Comparison of ENCODE assay signal across 1 cellular context in the genomic region with DNA sequence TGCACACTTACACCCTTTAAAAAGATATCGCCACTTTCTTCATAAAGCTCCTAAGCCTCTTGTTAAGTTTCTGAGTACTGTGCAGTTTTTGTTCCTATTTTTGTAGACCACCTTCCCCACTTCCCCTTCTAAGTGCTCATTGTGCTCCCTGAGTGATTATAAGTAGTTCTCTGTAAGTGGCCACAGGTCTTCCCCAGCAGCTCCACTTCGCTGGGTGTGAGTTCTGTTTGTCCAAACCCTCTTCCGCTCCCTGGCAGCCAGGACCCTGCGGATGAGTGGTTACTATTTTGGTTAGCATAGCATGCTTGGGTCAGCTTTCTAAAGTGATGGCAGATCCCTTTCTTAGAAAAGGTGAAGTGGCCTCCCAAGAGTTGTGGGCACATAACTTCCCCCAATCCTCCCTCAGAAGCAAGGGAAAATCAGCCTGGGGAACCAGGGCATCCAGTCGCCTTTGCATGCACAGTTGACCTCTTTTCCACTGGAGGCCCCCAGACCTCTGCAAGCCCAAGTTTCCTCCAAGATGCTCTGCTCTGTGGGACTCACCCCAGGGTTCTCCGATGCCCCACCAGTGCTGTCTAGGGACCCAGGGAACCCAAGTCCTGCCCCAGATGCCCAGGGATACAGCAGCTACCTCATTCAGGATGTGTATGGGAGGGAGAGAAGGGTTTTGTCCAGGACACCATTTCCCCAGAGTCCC.
A peak's percentile ranks its signal among the peaks of the same experiment; 100 is the strongest.
TF ChIP-seq lines count a peak whose summit lies in the region.

No MANE protein-coding gene starts in this region.

TF ChIP-seq in GM12878, 131 proteins besides CTCF, POLR2A, EP300 and RAD21 (continued from another document and continues in another):
- TF ChIP-seq RELB (IDR thresholded peaks at IDR 0.05; ENCODE audit: low read depth): peak; percentile 68
- no peak for TF ChIP-seq ESRRA (IDR thresholded peaks at IDR 0.05; ENCODE audit: low read length)
- TF ChIP-seq BHLHE40 (IDR thresholded peaks at IDR 0.05; ENCODE audit: borderline replicate concordance in 1 of 2, low read depth in 2 of 2, low read length in 1 of 2): peak in 1 of 2 experiments; percentile 32; a peak in 1 of 4 replicates
- TF ChIP-seq PAX5 (IDR thresholded peaks at IDR 0.05; ENCODE audit: borderline replicate concordance, low read depth, low read length): 0 out of 2 replicates have a peak, but pooled peaks have one; percentile 26
- TF ChIP-seq ZNF622 (IDR thresholded peaks at IDR 0.05): no peak
- TF ChIP-seq FOS (IDR thresholded peaks at IDR 0.05; ENCODE audit: borderline replicate concordance, extremely low read depth, insufficient read length): no peak
- no peak for TF ChIP-seq CBFB (IDR thresholded peaks at IDR 0.05; ENCODE audit: low read depth)
- TF ChIP-seq SP1 (IDR thresholded peaks at IDR 0.05; ENCODE audit: low read depth, low read length): no peak
- TF ChIP-seq CHD4 (IDR thresholded peaks at IDR 0.05): no peak
- TF ChIP-seq BCL3 (IDR thresholded peaks at IDR 0.05; ENCODE audit: borderline replicate concordance, insufficient read depth, low read depth, low read length, poor library complexity, severe bottlenecking): no peak
- no peak for TF ChIP-seq TCF12 (IDR thresholded peaks at IDR 0.05; ENCODE audit: low read depth, low read length)
- TF ChIP-seq ZNF274 (IDR thresholded peaks at IDR 0.05; ENCODE audit: insufficient read depth, insufficient read length): no peak
- TF ChIP-seq HDAC2 (IDR thresholded peaks at IDR 0.05): no peak
- no peak for TF ChIP-seq MAX (IDR thresholded peaks at IDR 0.05; ENCODE audit: low read depth, low read length)
- TF ChIP-seq NR2C2 (IDR thresholded peaks at IDR 0.05; ENCODE audit: borderline replicate concordance, control insufficient read depth, insufficient read length, low read depth): no peak
- TF ChIP-seq, protein P1, sequence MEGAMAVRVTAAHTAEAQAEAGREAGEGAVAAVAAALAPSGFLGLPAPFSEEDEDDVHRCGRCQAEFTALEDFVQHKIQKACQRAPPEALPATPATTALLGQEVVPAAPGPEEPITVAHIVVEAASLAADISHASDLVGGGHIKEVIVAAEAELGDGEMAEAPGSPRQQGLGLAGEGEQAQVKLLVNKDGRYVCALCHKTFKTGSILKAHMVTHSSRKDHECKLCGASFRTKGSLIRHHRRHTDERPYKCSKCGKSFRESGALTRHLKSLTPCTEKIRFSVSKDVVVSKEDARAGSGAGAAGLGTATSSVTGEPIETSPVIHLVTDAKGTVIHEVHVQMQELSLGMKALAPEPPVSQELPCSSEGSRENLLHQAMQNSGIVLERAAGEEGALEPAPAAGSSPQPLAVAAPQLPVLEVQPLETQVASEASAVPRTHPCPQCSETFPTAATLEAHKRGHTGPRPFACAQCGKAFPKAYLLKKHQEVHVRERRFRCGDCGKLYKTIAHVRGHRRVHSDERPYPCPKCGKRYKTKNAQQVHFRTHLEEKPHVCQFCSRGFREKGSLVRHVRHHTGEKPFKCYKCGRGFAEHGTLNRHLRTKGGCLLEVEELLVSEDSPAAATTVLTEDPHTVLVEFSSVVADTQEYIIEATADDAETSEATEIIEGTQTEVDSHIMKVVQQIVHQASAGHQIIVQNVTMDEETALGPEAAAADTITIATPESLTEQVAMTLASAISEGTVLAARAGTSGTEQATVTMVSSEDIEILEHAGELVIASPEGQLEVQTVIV (IDR thresholded peaks at IDR 0.05; ENCODE audit: borderline replicate concordance, partially characterized antibody): no peak
- TF ChIP-seq IRF4 (IDR thresholded peaks at IDR 0.05; ENCODE audit: low read depth, low read length): no peak
- TF ChIP-seq SMC3 (IDR thresholded peaks at IDR 0.05; ENCODE audit: borderline replicate concordance, low read length): peak; percentile 5; the same call in 1 of the 2 replicates
- TF ChIP-seq KDM1A (IDR thresholded peaks at IDR 0.05; ENCODE audit: borderline replicate concordance): no peak
- no peak for TF ChIP-seq BACH1 (IDR thresholded peaks at IDR 0.05; ENCODE audit: borderline replicate concordance)
- peak; percentile 61; the same call in 1 of the 2 replicates for TF ChIP-seq STAT3 (IDR thresholded peaks at IDR 0.05; ENCODE audit: low read depth, low read length)
- no peak for TF ChIP-seq BRCA1 (IDR thresholded peaks at IDR 0.05; ENCODE audit: low read depth, low read length)
- TF ChIP-seq ZBED1 (IDR thresholded peaks at IDR 0.05; ENCODE audit: borderline replicate concordance): no peak
- TF ChIP-seq SMAD1 (IDR thresholded peaks at IDR 0.05; ENCODE audit: low read depth, partially characterized antibody): no peak
- TF ChIP-seq E2F8 (IDR thresholded peaks at IDR 0.05; ENCODE audit: low read depth, partially characterized antibody): no peak
- no peak for TF ChIP-seq TBL1XR1 (IDR thresholded peaks at IDR 0.05; ENCODE audit: low read depth, low read length)
- TF ChIP-seq MEF2B (IDR thresholded peaks at IDR 0.05; ENCODE audit: partially characterized antibody, poor library complexity, severe bottlenecking): peak; percentile 53
- TF ChIP-seq NBN (IDR thresholded peaks at IDR 0.05): no peak
- no peak for TF ChIP-seq SMAD5 (IDR thresholded peaks at IDR 0.05; ENCODE audit: low read depth)
- TF ChIP-seq TARDBP (IDR thresholded peaks at IDR 0.05; ENCODE audit: borderline replicate concordance): no peak
- no peak for TF ChIP-seq STAT1 (conservative IDR thresholded peaks at IDR 0.05)
- no peak for TF ChIP-seq LARP7 (IDR thresholded peaks at IDR 0.05)
- TF ChIP-seq JUND (IDR thresholded peaks at IDR 0.05; ENCODE audit: low read depth, low read length): no peak
- TF ChIP-seq ZNF687 (IDR thresholded peaks at IDR 0.05): no peak
- no peak for TF ChIP-seq SIN3A (IDR thresholded peaks at IDR 0.05; ENCODE audit: low read depth, low read length)
- TF ChIP-seq EZH2 (IDR thresholded peaks at IDR 0.05; ENCODE audit: borderline replicate concordance, control insufficient read depth, low read depth, low read length): no peak
- no peak for TF ChIP-seq ZNF592 (IDR thresholded peaks at IDR 0.05)
- TF ChIP-seq ZNF384 (IDR thresholded peaks at IDR 0.05; ENCODE audit: borderline replicate concordance, low read depth, low read length): no peak
